In the genomic region with DNA sequence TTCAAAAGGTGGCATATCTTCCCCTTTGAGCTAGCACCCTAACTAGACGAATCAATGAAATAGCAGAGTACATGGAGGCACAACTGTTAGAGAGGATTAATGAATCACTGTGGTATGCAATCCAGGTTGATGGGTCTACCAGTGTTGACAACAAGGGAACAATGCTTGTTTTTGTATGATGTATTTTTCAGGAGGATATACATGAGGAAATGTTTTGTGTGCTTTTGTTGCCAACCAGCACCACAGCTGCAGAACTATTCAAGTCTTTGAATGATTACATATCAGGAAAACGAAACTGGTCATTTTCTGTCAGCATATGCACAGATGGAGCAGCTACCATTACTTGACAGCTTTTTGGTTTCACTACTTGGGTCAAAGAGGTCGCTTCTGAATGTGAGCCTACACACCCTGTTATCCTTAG, we compare ENCODE assay signal across 11 cellular contexts.
A peak's percentile ranks its signal among the peaks of the same experiment; 100 is the strongest.
DNase-seq lines count a peak whose midpoint lies in the region; ATAC-seq and TF ChIP-seq lines count a peak whose summit lies in the region.
"Had no signal": no experiment of that assay in that cellular context is flagged by ENCODE, and none has a peak within 500 bp of the region (broad histone marks: within the 10 kb centered on the region; RNA-seq: fewer than 3 reads in every experiment).

No MANE protein-coding gene starts in this region.

- ATAC-seq in GM19025 (IDR thresholded peaks at IDR 0.05; ENCODE audit: low read depth, unreplicated experiment): peak; percentile 58
- ATAC-seq in HG03175 (IDR thresholded peaks at IDR 0.05; ENCODE audit: unreplicated experiment): peak; percentile 61
- no peak for ATAC-seq in HG03280 (IDR thresholded peaks at IDR 0.05; ENCODE audit: unreplicated experiment)

- H3K4me1 Mint-ChIP-seq in progenitor cell of endocrine pancreas (ENCODE audit: low read depth): peaks cover 5% of the 10 kb centered on the region

- no peaks in the 10 kb centered on the region for H3K27me3 Mint-ChIP-seq in progenitor cell of endocrine pancreas

- DNase-seq in GM10266 (ENCODE audit: extremely low spot score): peak; percentile 42
- DNase-seq in choroid plexus epithelial cell (ENCODE audit: low read depth): peak; percentile 12
- no peak for DNase-seq in progenitor cell of endocrine pancreas (ENCODE audit: low spot score, unreplicated experiment)
- DNase-seq in NCI-H345 (lab: John Stamatoyannopoulos, UW): no peak
- DNase-seq in NCI-H526 (lab: John Stamatoyannopoulos, UW): no peak
- DNase-seq: activated T-cell treated with anti-CD3 and anti-CD28 coated beads, Interleukin-2, amount 50 U/mL, for 4 hours; cerebellar nuclear complex; head of caudate nucleus had no signal

- no peak overlapping the region for H3K4me3 Mint-ChIP-seq in progenitor cell of endocrine pancreas (ENCODE audit: low read depth)
- H3K4me3 Mint-ChIP-seq: activated T-cell treated with anti-CD3 and anti-CD28 coated beads, Interleukin-2, amount 50 U/mL, for 4 hours had no signal

- H3K27ac Mint-ChIP-seq in progenitor cell of endocrine pancreas: no peak overlapping the region

- no peak overlapping the region for H3K4me3 ChIP-seq in choroid plexus epithelial cell (ENCODE audit: low read depth, low read length)

- H3K36me3 Mint-ChIP-seq in progenitor cell of endocrine pancreas (ENCODE audit: insufficient read depth): no peaks in the 10 kb centered on the region

- peaks cover 2% of the 10 kb centered on the region for H3K9me3 Mint-ChIP-seq in progenitor cell of endocrine pancreas (ENCODE audit: low read depth)

- TF ChIP-seq CTCF in GM10266 (IDR thresholded peaks at IDR 0.05; ENCODE audit: control insufficient read depth, insufficient read depth, low read depth, missing control alignments) (no peak), choroid plexus epithelial cell (conservative IDR thresholded peaks at IDR 0.05; ENCODE audit: low read depth, low read length) (no peak), progenitor cell of endocrine pancreas (IDR thresholded peaks at IDR 0.05; ENCODE audit: unreplicated experiment) (no peak)

Comparison
In these comparisons a context has a peak if more than half of its experiments do, and no peak if none do; other contexts are left out.
1. DNase-seq: peak in GM10266 (single experiment) and choroid plexus epithelial cell (single experiment); none in progenitor cell of endocrine pancreas (single experiment), NCI-H345 (single experiment) and NCI-H526 (0 of 2).